Comparison of ENCODE assay signal across 9 cellular contexts in genomic region chr1:172145231-172145651, GRCh38.
DNase-seq lines count a peak whose midpoint lies in the region; ATAC-seq, FAIRE-seq and TF ChIP-seq lines count a peak whose summit lies in the region.
"Had no signal": no experiment of that assay in that cellular context is flagged by ENCODE, and none has a peak within 500 bp of the region (broad histone marks: within the 10 kb centered on the region; RNA-seq: fewer than 3 reads in every experiment).

No MANE protein-coding gene starts in this region.

- H3K36me3 Mint-ChIP-seq in chondrocyte (ENCODE audit: low read depth): peaks cover 29% of the 10 kb centered on the region

- TF ChIP-seq CTCF in chondrocyte (IDR thresholded peaks at IDR 0.05): no peak
- TF ChIP-seq CTCF in lower lobe of right lung (IDR thresholded peaks at IDR 0.05): no peak
- TF ChIP-seq CTCF in suprapubic skin (IDR thresholded peaks at IDR 0.05): no peak

- 54% methylated on average over 2 of the region's 2 CpGs for WGBS in suprapubic skin

- peak overlapping the region; percentile 100 for H3K27ac Mint-ChIP-seq in chondrocyte (ENCODE audit: unreplicated experiment)

- FAIRE-seq in GM12891 (lab: Jason Lieb, UNC): no peak

- intact Hi-C loops in lower lobe of right lung (cut with DNase I): no loop called here

- peak overlapping the region; percentile 78 for H3K27ac ChIP-seq in lower lobe of right lung
- H3K27ac ChIP-seq in suprapubic skin: peak overlapping the region; percentile 83

- no peaks in the 10 kb centered on the region for H3K27me3 ChIP-seq in MG63
- no peaks in the 10 kb centered on the region for H3K27me3 ChIP-seq in lower lobe of right lung (ENCODE audit: low read depth)
- H3K27me3 ChIP-seq in suprapubic skin: no peaks in the 10 kb centered on the region

- H3K9me3 ChIP-seq in MG63 (no peaks in the 10 kb centered on the region), lower lobe of right lung (no peaks in the 10 kb centered on the region), suprapubic skin (no peaks in the 10 kb centered on the region)

- H3K36me3 ChIP-seq in MG63: no peaks in the 10 kb centered on the region
- H3K36me3 ChIP-seq in lower lobe of right lung: no peaks in the 10 kb centered on the region
- no peaks in the 10 kb centered on the region for H3K36me3 ChIP-seq in suprapubic skin

- H3K9me3 Mint-ChIP-seq in chondrocyte (ENCODE audit: low read depth): no peaks in the 10 kb centered on the region

- ATAC-seq in lower lobe of right lung: peak in 1 of 2 donors; percentile 23

- no peaks in the 10 kb centered on the region for H3K27me3 Mint-ChIP-seq in chondrocyte (ENCODE audit: low read depth)

- H3K4me1 Mint-ChIP-seq in chondrocyte (ENCODE audit: low read depth): peaks cover 36% of the 10 kb centered on the region

- DNase-seq in MG63: peak; percentile 29
- DNase-seq in chondrocyte (ENCODE audit: low spot score): no peak
- no peak for DNase-seq in lower lobe of right lung
- no peak for DNase-seq in suprapubic skin (ENCODE audit: low spot score in 2 of 2)
- no peak for DNase-seq in GM12891 (ENCODE audit: insufficient read length, low spot score)
- DNase-seq in NCI-H1048 (lab: John Stamatoyannopoulos, UW): no peak
- DNase-seq in NCI-H2029 treated with DMSO at 0.1 percent for 48 hours (lab: John Stamatoyannopoulos, UW): no peak
- DNase-seq: head of caudate nucleus, NCI-H226 had no signal

- H3K4me1 ChIP-seq in lower lobe of right lung: no peaks in the 10 kb centered on the region
- H3K4me1 ChIP-seq in suprapubic skin: peaks cover 12% of the 10 kb centered on the region

- H3K4me3 ChIP-seq in MG63 (peak overlapping the region; percentile 55), lower lobe of right lung (peak overlapping the region; percentile 48), suprapubic skin (peak overlapping the region; percentile 51)

- no peak for TF ChIP-seq EP300 in suprapubic skin (IDR thresholded peaks at IDR 0.05)

- H3K4me3 Mint-ChIP-seq in chondrocyte (ENCODE audit: unreplicated experiment): peak overlapping the region; percentile 94

- TF ChIP-seq POLR2A in suprapubic skin (IDR thresholded peaks at IDR 0.05) (no peak), GM12891 (IDR thresholded peaks at IDR 0.05; ENCODE audit: low read depth, low read length) (no peak)

TF ChIP-seq in GM12891, 5 proteins besides CTCF, POLR2A, EP300 and RAD21:
- TF ChIP-seq SPI1 (IDR thresholded peaks at IDR 0.05; ENCODE audit: low read depth, low read length) (no peak), PAX5 (IDR thresholded peaks at IDR 0.05; ENCODE audit: insufficient read depth, low read length, severe bottlenecking) (no peak), TAF1 (IDR thresholded peaks at IDR 0.05; ENCODE audit: low read depth, low read length) (no peak), POU2F2 (IDR thresholded peaks at IDR 0.05; ENCODE audit: low read depth, low read length) (no peak), POLR2AphosphoS5 (IDR thresholded peaks at IDR 0.05; ENCODE audit: low read depth, low read length) (no peak)
